ENCODE assay signal across 17 cellular contexts in the genomic region with DNA sequence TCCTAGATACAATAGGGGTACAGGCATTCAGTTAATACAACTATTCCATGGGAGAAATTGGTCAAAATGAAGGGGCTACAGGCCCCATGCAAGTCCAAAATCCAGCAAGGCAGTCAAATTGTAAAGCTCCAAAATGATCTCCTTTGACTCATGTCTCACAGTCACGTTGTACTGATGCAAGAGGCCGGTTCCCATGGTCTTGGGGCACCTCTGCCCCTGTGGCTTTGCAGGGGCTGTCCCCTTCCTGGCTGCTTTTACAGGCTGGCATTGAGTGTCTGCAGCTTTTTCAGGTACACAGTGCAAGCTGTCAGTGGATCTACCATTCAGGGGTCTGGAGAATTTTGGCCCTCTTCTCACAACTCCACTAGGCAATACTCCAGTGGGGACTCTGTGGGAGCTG. TPM values are rescaled to one million over a fixed set of nuclear protein-coding genes. Genes with fewer than 3 reads are reported as not detected.
DNase-seq lines count a peak whose midpoint lies in the region; ATAC-seq and TF ChIP-seq lines count a peak whose summit lies in the region.
"Had no signal": no experiment of that assay in that cellular context is flagged by ENCODE, and none has a peak within 500 bp of the region (broad histone marks: within the 10 kb centered on the region; RNA-seq: fewer than 3 reads in every experiment).

No MANE protein-coding gene starts in this region.

- H3K27me3 ChIP-seq in mesenchymal stem cell (ENCODE audit: control insufficient read depth in 1 of 2, insufficient read depth in 1 of 2, low read length in 2 of 2), result no peaks in the 10 kb centered on the region
- H3K27me3 ChIP-seq: BLaER1 treated with 17β-estradiol and CSF1 and Interleukin-3, amounts not matched to agents 10 nM and 100 nM had no signal

- H2BK120ac ChIP-seq in mesenchymal stem cell (ENCODE audit: low read depth, low read length), result no peak overlapping the region

- H2BK15ac ChIP-seq in mesenchymal stem cell (ENCODE audit: low read depth, poor library complexity, severe bottlenecking), result peak overlapping the region; percentile 52

- no peak overlapping the region for H2BK12ac ChIP-seq in mesenchymal stem cell (ENCODE audit: low read length in 2 of 2)

- TF ChIP-seq CTCF in activated CD8-positive, alpha-beta T cell treated with anti-CD3 and anti-CD28 coated beads for 36 hours (IDR thresholded peaks at IDR 0.05), result no peak

- no peaks in the 10 kb centered on the region for H3K36me3 ChIP-seq in mesenchymal stem cell (ENCODE audit: control insufficient read depth in 1 of 2, insufficient read depth in 2 of 2, low read depth in 1 of 2, low read length in 2 of 2)
- H3K36me3 ChIP-seq: BLaER1 treated with 17β-estradiol and CSF1 and Interleukin-3, amounts not matched to agents 10 nM and 100 nM had no signal

- no peaks in the 10 kb centered on the region for H3K79me1 ChIP-seq in mesenchymal stem cell (replicated peaks; ENCODE audit: low read length, poor library complexity, severe bottlenecking)

- intact Hi-C loops in activated CD8-positive, alpha-beta T cell treated with anti-CD3 and anti-CD28 coated beads for 36 hours (cut with micrococcal nuclease), result no loop called here

- no peak overlapping the region for H3K4me3 Mint-ChIP-seq in activated CD8-positive, alpha-beta T cell treated with anti-CD3 and anti-CD28 coated beads for 36 hours
- no peak overlapping the region for H3K4me3 Mint-ChIP-seq in activated CD8-positive, alpha-beta T cell treated with anti-CD3 and anti-CD28 coated beads, Interleukin-2, amount 10 ng/mL, durations not matched to agents 7 days and 5 days
- H3K4me3 Mint-ChIP-seq: CD4-positive, CD25-positive, alpha-beta regulatory T cell; H9 had no signal

- H3K9ac ChIP-seq in mesenchymal stem cell (ENCODE audit: low read length), result no peak overlapping the region
- H3K9ac ChIP-seq: BLaER1 treated with 17β-estradiol and CSF1 and Interleukin-3, amounts not matched to agents 10 nM and 100 nM had no signal

- no peak overlapping the region for H2AK5ac ChIP-seq in mesenchymal stem cell (ENCODE audit: low read length, severe bottlenecking)

- no peak overlapping the region for H4K8ac ChIP-seq in mesenchymal stem cell (ENCODE audit: low read length)

- H3K23ac ChIP-seq in mesenchymal stem cell (ENCODE audit: low read length in 2 of 2), result no peak overlapping the region

- H3K27ac ChIP-seq in mesenchymal stem cell (ENCODE audit: low read length, poor library complexity, severe bottlenecking), result no peak overlapping the region
- H3K27ac ChIP-seq: BLaER1 treated with 17β-estradiol and CSF1 and Interleukin-3, amounts not matched to agents 10 nM and 100 nM had no signal

- CTCF ChIA-PET in activated CD8-positive, alpha-beta T cell treated with anti-CD3 and anti-CD28 coated beads for 36 hours (lab: Charles Lee), result no interaction called here
- CTCF ChIA-PET in activated CD8-positive, alpha-beta T cell treated with anti-CD3 and anti-CD28 coated beads, Interleukin-2, amount 10 ng/mL, durations not matched to agents 7 days and 5 days (lab: Charles Lee), result no interaction called here

- H2BK5ac ChIP-seq in mesenchymal stem cell (ENCODE audit: low read depth, low read length, poor library complexity, severe bottlenecking), result no peak overlapping the region

- H3K4me2 ChIP-seq in mesenchymal stem cell (ENCODE audit: low read length, poor library complexity, severe bottlenecking), result no peak overlapping the region
- H3K4me2 ChIP-seq: BLaER1 treated with 17β-estradiol and CSF1 and Interleukin-3, amounts not matched to agents 10 nM and 100 nM had no signal

- H3K9me3 ChIP-seq in mesenchymal stem cell (ENCODE audit: control insufficient read depth, low read length), result peaks cover 22% of the 10 kb centered on the region
- H3K9me3 ChIP-seq: BLaER1 treated with 17β-estradiol and CSF1 and Interleukin-3, amounts not matched to agents 10 nM and 100 nM had no signal

- DNase-seq in activated CD8-positive, alpha-beta T cell treated with anti-CD3 and anti-CD28 coated beads for 36 hours, result peak; percentile 8
- DNase-seq in activated CD8-positive, alpha-beta T cell treated with anti-CD3 and anti-CD28 coated beads, Interleukin-2, amount 10 ng/mL, durations not matched to agents 7 days and 5 days, result no peak
- DNase-seq in mesenchymal stem cell (no peak), T-helper 2 cell (no peak)
- DNase-seq: ACHN; CD4-positive, CD25-positive, alpha-beta regulatory T cell; DMS53; GF-D8; GOT3; H9; IMR-90 had no signal

- H3K14ac ChIP-seq in mesenchymal stem cell (ENCODE audit: low read length in 2 of 2), result no peak overlapping the region

- no peaks in the 10 kb centered on the region for H3K4me1 Mint-ChIP-seq in activated CD8-positive, alpha-beta T cell treated with anti-CD3 and anti-CD28 coated beads for 36 hours (ENCODE audit: low read depth)
- no peaks in the 10 kb centered on the region for H3K4me1 Mint-ChIP-seq in activated CD8-positive, alpha-beta T cell treated with anti-CD3 and anti-CD28 coated beads, Interleukin-2, amount 10 ng/mL, durations not matched to agents 7 days and 5 days (ENCODE audit: low read depth)
- H3K4me1 Mint-ChIP-seq: CD4-positive, CD25-positive, alpha-beta regulatory T cell had no signal

- H3K4me1 ChIP-seq in mesenchymal stem cell (ENCODE audit: control insufficient read depth, insufficient read depth, low read depth, low read length), result no peaks in the 10 kb centered on the region
- H3K4me1 ChIP-seq: BLaER1 treated with 17β-estradiol and CSF1 and Interleukin-3, amounts not matched to agents 10 nM and 100 nM had no signal

- H3K4me3 ChIP-seq in mesenchymal stem cell (ENCODE audit: insufficient read depth in 1 of 2, low read depth in 1 of 2, low read length in 2 of 2), result no peak overlapping the region
- H3K4me3 ChIP-seq: BLaER1 treated with 17β-estradiol and CSF1 and Interleukin-3, amounts not matched to agents 10 nM and 100 nM had no signal

- no peak overlapping the region for H3K4ac ChIP-seq in mesenchymal stem cell (ENCODE audit: low read depth in 1 of 2, low read length in 2 of 2)

- POLR2A ChIA-PET in activated CD8-positive, alpha-beta T cell treated with anti-CD3 and anti-CD28 coated beads for 36 hours (lab: Charles Lee), result interaction anchor here (1.3 kb wide), 1 partner anchor 75 kb away, joined by 5 read pairs; no protein-coding TSS in a partner anchor
- POLR2A ChIA-PET in activated CD8-positive, alpha-beta T cell treated with anti-CD3 and anti-CD28 coated beads, Interleukin-2, amount 10 ng/mL, durations not matched to agents 7 days and 5 days (lab: Charles Lee), result no interaction called here

- H3K9me3 Mint-ChIP-seq in activated CD8-positive, alpha-beta T cell treated with anti-CD3 and anti-CD28 coated beads for 36 hours, result no peaks in the 10 kb centered on the region
- H3K9me3 Mint-ChIP-seq in activated CD8-positive, alpha-beta T cell treated with anti-CD3 and anti-CD28 coated beads, Interleukin-2, amount 10 ng/mL, durations not matched to agents 7 days and 5 days (ENCODE audit: insufficient read depth), result no peaks in the 10 kb centered on the region

- no peak overlapping the region for H2AFZ ChIP-seq in mesenchymal stem cell (ENCODE audit: low read depth, low read length)

- no peaks in the 10 kb centered on the region for H3K36me3 Mint-ChIP-seq in activated CD8-positive, alpha-beta T cell treated with anti-CD3 and anti-CD28 coated beads for 36 hours (ENCODE audit: low read depth)
- H3K36me3 Mint-ChIP-seq in activated CD8-positive, alpha-beta T cell treated with anti-CD3 and anti-CD28 coated beads, Interleukin-2, amount 10 ng/mL, durations not matched to agents 7 days and 5 days (ENCODE audit: low read depth), result no peaks in the 10 kb centered on the region
- H3K36me3 Mint-ChIP-seq: CD4-positive, CD25-positive, alpha-beta regulatory T cell had no signal

- H3K18ac ChIP-seq in mesenchymal stem cell (ENCODE audit: low read depth in 1 of 2, low read length in 2 of 2), result no peak overlapping the region

- ATAC-seq in activated CD8-positive, alpha-beta T cell treated with anti-CD3 and anti-CD28 coated beads for 36 hours, result peak; percentile 45
- no peak for ATAC-seq in activated CD8-positive, alpha-beta T cell treated with anti-CD3 and anti-CD28 coated beads, Interleukin-2, amount 10 ng/mL, durations not matched to agents 7 days and 5 days
- peak; percentile 75 for ATAC-seq in GM18520 (IDR thresholded peaks at IDR 0.05; ENCODE audit: unreplicated experiment)
- peak; percentile 42 for ATAC-seq in GM19025 (IDR thresholded peaks at IDR 0.05; ENCODE audit: low read depth, unreplicated experiment)
- no peak for ATAC-seq in SK-N-SH treated with all-trans-retinoic acid at 6 μM for 48 hours

- no peak overlapping the region for H4K91ac ChIP-seq in mesenchymal stem cell (ENCODE audit: low read length)

- H3K27me3 Mint-ChIP-seq in activated CD8-positive, alpha-beta T cell treated with anti-CD3 and anti-CD28 coated beads for 36 hours, result peaks cover 2% of the 10 kb centered on the region
- peaks cover 2% of the 10 kb centered on the region for H3K27me3 Mint-ChIP-seq in activated CD8-positive, alpha-beta T cell treated with anti-CD3 and anti-CD28 coated beads, Interleukin-2, amount 10 ng/mL, durations not matched to agents 7 days and 5 days (ENCODE audit: low read depth)
- H3K27me3 Mint-ChIP-seq: CD4-positive, CD25-positive, alpha-beta regulatory T cell had no signal

- H3K27ac Mint-ChIP-seq in activated CD8-positive, alpha-beta T cell treated with anti-CD3 and anti-CD28 coated beads for 36 hours, result no peak overlapping the region
- no peak overlapping the region for H3K27ac Mint-ChIP-seq in activated CD8-positive, alpha-beta T cell treated with anti-CD3 and anti-CD28 coated beads, Interleukin-2, amount 10 ng/mL, durations not matched to agents 7 days and 5 days
- H3K27ac Mint-ChIP-seq: CD4-positive, CD25-positive, alpha-beta regulatory T cell; H9 had no signal

- WGBS in mesenchymal stem cell, result 36% methylated on average over 2 of the region's 2 CpGs

TF ChIP-seq in SK-N-SH treated with all-trans-retinoic acid at 6 μM for 48 hours, 23 proteins besides CTCF, POLR2A, EP300 and RAD21:
- TF ChIP-seq ARNTL (CRISPR knock-in tag; IDR thresholded peaks at IDR 0.05; ENCODE audit: borderline replicate concordance, low read depth) (no peak), ISL1 (CRISPR knock-in tag; IDR thresholded peaks at IDR 0.05) (no peak), GLIS3 (CRISPR knock-in tag; IDR thresholded peaks at IDR 0.05) (no peak)

RNA-seq across cellular contexts. Expression of a gene that starts 12.5 kb away (rescaled TPM):
- not detected for total RNA-seq in activated CD8-positive, alpha-beta T cell treated with anti-CD3 and anti-CD28 coated beads for 36 hours
- total RNA-seq in activated CD8-positive, alpha-beta T cell treated with anti-CD3 and anti-CD28 coated beads, Interleukin-2, amount 10 ng/mL, durations not matched to agents 7 days and 5 days, result not detected
- polyA plus RNA-seq in mesenchymal stem cell (2013, experiment 1 of 2), result not detected
- polyA plus RNA-seq in mesenchymal stem cell (2013, experiment 2 of 2), result not detected
- total RNA-seq: A172; CD4-positive, CD25-positive, alpha-beta regulatory T cell; H9; HT-29; IMR-90 had no signal
- polyA plus RNA-seq: CD4-positive, CD25-positive, alpha-beta regulatory T cell; IMR-90 had no signal

RNA-seq across cellular contexts. Expression of a gene that starts 24.9 kb away (rescaled TPM):
- not detected for total RNA-seq in activated CD8-positive, alpha-beta T cell treated with anti-CD3 and anti-CD28 coated beads for 36 hours
- total RNA-seq in activated CD8-positive, alpha-beta T cell treated with anti-CD3 and anti-CD28 coated beads, Interleukin-2, amount 10 ng/mL, durations not matched to agents 7 days and 5 days, result not detected
- polyA plus RNA-seq in mesenchymal stem cell (2013, experiment 1 of 2), result 4.9 TPM
- 5.3 TPM for polyA plus RNA-seq in mesenchymal stem cell (2013, experiment 2 of 2)
- total RNA-seq: CD4-positive, CD25-positive, alpha-beta regulatory T cell; H9 had no signal
- polyA plus RNA-seq: CD4-positive, CD25-positive, alpha-beta regulatory T cell had no signal

Comparison
In these comparisons a context has a peak if more than half of its experiments do, and no peak if none do; other contexts are left out.
1. ATAC-seq: peak in activated CD8-positive, alpha-beta T cell treated with anti-CD3 and anti-CD28 coated beads for 36 hours (single experiment), GM18520 (single experiment) and GM19025 (single experiment); none in activated CD8-positive, alpha-beta T cell treated with anti-CD3 and anti-CD28 coated beads, Interleukin-2, amount 10 ng/mL, durations not matched to agents 7 days and 5 days (single experiment) and SK-N-SH treated with all-trans-retinoic acid at 6 μM for 48 hours (single experiment).